In the genomic region with DNA sequence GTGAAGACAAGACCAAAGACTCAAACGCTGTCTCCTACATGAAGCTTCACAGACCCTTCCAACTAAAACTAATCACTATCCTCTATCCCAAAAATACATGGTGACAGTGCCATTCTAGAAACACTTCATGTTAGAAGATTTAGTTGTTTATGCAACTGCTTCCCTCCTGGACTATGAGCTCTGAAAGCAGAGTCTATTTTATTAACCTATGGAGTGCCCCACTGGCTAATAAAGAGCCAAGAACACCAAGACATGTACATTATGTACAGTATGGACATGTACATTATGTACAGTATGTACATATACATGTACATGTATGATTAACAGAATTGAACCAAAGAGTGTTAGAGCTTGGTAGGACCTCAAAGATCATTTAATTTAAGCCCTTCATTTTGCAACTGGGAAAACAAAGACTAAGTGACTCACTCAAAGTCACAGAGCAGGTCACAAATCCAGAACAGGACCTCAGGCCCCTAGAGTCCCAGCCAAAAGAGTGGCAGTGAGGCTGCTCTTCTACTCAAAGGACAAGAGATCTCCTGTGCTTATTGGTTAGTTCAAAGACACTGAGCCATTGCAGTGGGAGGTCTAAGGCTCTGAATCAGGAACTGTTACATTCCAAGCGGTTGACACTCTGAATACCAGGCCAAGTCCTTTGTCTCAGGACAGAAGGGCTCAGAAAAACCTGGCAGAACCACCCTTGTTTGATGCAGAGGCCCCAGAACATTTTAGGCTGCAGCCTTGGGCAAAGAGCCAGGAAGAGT, we compare ENCODE assay signal across 9 cellular contexts.
DNase-seq lines count a peak whose midpoint lies in the region; ATAC-seq and TF ChIP-seq lines count a peak whose summit lies in the region.
"Had no signal": no experiment of that assay in that cellular context is flagged by ENCODE, and none has a peak within 500 bp of the region (broad histone marks: within the 10 kb centered on the region; RNA-seq: fewer than 3 reads in every experiment).

No MANE protein-coding gene starts in this region.

- no peak overlapping the region for H2AFZ ChIP-seq in PC-9

- H3K4me3 ChIP-seq in PC-9 (no peak overlapping the region), upper lobe of right lung (no peak overlapping the region)

- H3K79me2 ChIP-seq in PC-9 (ENCODE audit: low read depth), result no peaks in the 10 kb centered on the region

- H3K9me3 ChIP-seq in PC-9 (ENCODE audit: insufficient read depth, low read depth) (no peaks in the 10 kb centered on the region), upper lobe of right lung (no peaks in the 10 kb centered on the region)

- CTCF ChIA-PET in PC-9 (lab: Charles Lee), result interaction anchor here (0.6 to 1.0 kb wide), 3 partner anchors 14 to 957 kb away, joined by 4 to 7 read pairs (median 4); no protein-coding TSS in a partner anchor

- H3K27me3 ChIP-seq in PC-9 (ENCODE audit: insufficient read depth, low read depth) (no peaks in the 10 kb centered on the region), upper lobe of right lung (no peaks in the 10 kb centered on the region)

- 0 out of 2 replicates have a peak overlapping the region, but pooled peaks have one; percentile 31 for H3K27ac ChIP-seq in PC-9
- H3K27ac ChIP-seq in upper lobe of right lung, result no peak overlapping the region

- H3K4me1 ChIP-seq in PC-9 (replicated peaks; ENCODE audit: insufficient read depth) (peaks cover 16% of the 10 kb centered on the region), upper lobe of right lung (no peaks in the 10 kb centered on the region)

- H3K36me3 ChIP-seq in PC-9 (ENCODE audit: low read depth) (no peaks in the 10 kb centered on the region), upper lobe of right lung (no peaks in the 10 kb centered on the region)

- POLR2A ChIA-PET in PC-9 (lab: Charles Lee; ENCODE audit: unreplicated experiment), result interaction anchor here (0.6 to 0.7 kb wide), 2 partner anchors 15 to 262 kb away, joined by 4 to 8 read pairs; no protein-coding TSS in a partner anchor

- peak; percentile 39 for DNase-seq in CD1c-positive myeloid dendritic cell (ENCODE audit: extremely low spot score)
- DNase-seq in PC-9, result peak; percentile 81 to 96
- peak; percentile 36 for DNase-seq in fibroblast of gingiva (ENCODE audit: low read depth)
- DNase-seq in midbrain (lab: John Stamatoyannopoulos, UW), result peak; percentile 52
- no peak for DNase-seq in upper lobe of right lung
- DNase-seq in activated effector memory CD4-positive, alpha-beta T cell treated with Interleukin-2 at 50 U/mL for 16 hours, result no peak
- no peak for DNase-seq in NCI-H2029 treated with DMSO at 0.1 percent for 48 hours (lab: John Stamatoyannopoulos, UW)
- DNase-seq in activated naive CD4-positive, alpha-beta T cell (lab: John Stamatoyannopoulos, UW), result no peak
- DNase-seq: NCI-H1417 had no signal

- BruUV-seq in PC-9 (replicated peaks; lab: Mats Ljungman, UMichigan), result TSS peak; percentile 53

- intact Hi-C loops in PC-9 (cut with micrococcal nuclease; ENCODE audit: unreplicated experiment), result loop anchor here (1.0 kb wide), 2 partner anchors 15 to 104 kb away; a partner anchor contains a TSS
- intact Hi-C loops in upper lobe of right lung (cut with DNase I), result no loop called here

- no peak for ATAC-seq in upper lobe of right lung

- TF ChIP-seq CTCF in PC-9 (conservative IDR thresholded peaks at IDR 0.05), result no peak
- TF ChIP-seq CTCF in upper lobe of right lung (IDR thresholded peaks at IDR 0.05), result no peak

- H3K4me2 ChIP-seq in PC-9, result peak overlapping the region; percentile 20

- no peaks in the 10 kb centered on the region for H4K20me1 ChIP-seq in PC-9 (ENCODE audit: insufficient read depth)

- peaks cover 11% of the 10 kb centered on the region; the same call in 1 of the 2 replicates for H3F3A ChIP-seq in PC-9 (ENCODE audit: insufficient read depth, low read depth)

- H3K9me2 ChIP-seq in PC-9 (ENCODE audit: insufficient read depth), result no peaks in the 10 kb centered on the region

Comparison
In these comparisons a context has a peak if more than half of its experiments do, and no peak if none do; other contexts are left out.
1. DNase-seq: peak in CD1c-positive myeloid dendritic cell (single experiment), PC-9 (2 of 2), fibroblast of gingiva (single experiment) and midbrain (single experiment); none in upper lobe of right lung (single experiment), activated effector memory CD4-positive, alpha-beta T cell treated with Interleukin-2 at 50 U/mL for 16 hours (single experiment), NCI-H2029 treated with DMSO at 0.1 percent for 48 hours (single experiment) and activated naive CD4-positive, alpha-beta T cell (0 of 4).